In genomic region chr2:26575836-26576564, GRCh38 we compare ENCODE assay signal across 22 cellular contexts.
A peak's percentile ranks its signal among the peaks of the same experiment; 100 is the strongest.
DNase-seq lines count a peak whose midpoint lies in the region; ATAC-seq and TF ChIP-seq lines count a peak whose summit lies in the region.
"Had no signal": no experiment of that assay in that cellular context is flagged by ENCODE, and none has a peak within 500 bp of the region (broad histone marks: within the 10 kb centered on the region; RNA-seq: fewer than 3 reads in every experiment).

No MANE protein-coding gene starts in this region.

- no peak overlapping the region for H3K27ac ChIP-seq in spleen

- no peaks in the 10 kb centered on the region for H3K36me3 ChIP-seq in spleen

- WGBS in spleen, 5 donors, result 84 to 92% (median 87%) methylated on average over 17 of the region's 17 CpGs
- 89 to 91% methylated on average over 17 of the region's 17 CpGs for WGBS in lower leg skin, 2 donors

- H3K36me3 Mint-ChIP-seq in CD14-positive monocyte (no peaks in the 10 kb centered on the region), chondrocyte (ENCODE audit: low read depth) (peaks cover 2% of the 10 kb centered on the region)
- H3K36me3 Mint-ChIP-seq in activated CD4-positive, alpha-beta memory T cell treated with anti-CD3 and anti-CD28 coated beads for 36 hours, result no peaks in the 10 kb centered on the region
- H3K36me3 Mint-ChIP-seq: CD4-positive, CD25-positive, alpha-beta regulatory T cell had no signal

- H3K4me3 Mint-ChIP-seq in CD14-positive monocyte (no peak overlapping the region), chondrocyte (ENCODE audit: unreplicated experiment) (no peak overlapping the region)
- no peak overlapping the region for H3K4me3 Mint-ChIP-seq in activated CD4-positive, alpha-beta memory T cell treated with anti-CD3 and anti-CD28 coated beads for 36 hours
- H3K4me3 Mint-ChIP-seq: CD4-positive, CD25-positive, alpha-beta regulatory T cell had no signal

- DNase-seq in CD14-positive monocyte (ENCODE audit: low spot score), result peak; percentile 30
- DNase-seq in chondrocyte (ENCODE audit: low spot score), result peak; percentile 69
- DNase-seq in mesenteric fat pad (ENCODE audit: low spot score), result peak; percentile 78
- peak; percentile 44 for DNase-seq in spleen
- DNase-seq in activated CD4-positive, alpha-beta memory T cell treated with anti-CD3 and anti-CD28 coated beads for 36 hours, result no peak
- no peak for DNase-seq in lower leg skin (ENCODE audit: low spot score in 2 of 2)
- DNase-seq: CD4-positive, CD25-positive, alpha-beta regulatory T cell; DMS153; GOT3; HCEC 1CT; Kasumi-1; MV-4-11; NCI-H1105; NCI-H1436 treated with DMSO at 0.1 percent for 48 hours; NCI-H1930; NCI-H2107; NCI-H524; NCI-H748 treated with DMSO at 0.1 percent for 48 hours; SK-N-SH had no signal

- H3K9me3 Mint-ChIP-seq in CD14-positive monocyte (no peaks in the 10 kb centered on the region), chondrocyte (ENCODE audit: low read depth) (no peaks in the 10 kb centered on the region)
- H3K9me3 Mint-ChIP-seq in activated CD4-positive, alpha-beta memory T cell treated with anti-CD3 and anti-CD28 coated beads for 36 hours, result no peaks in the 10 kb centered on the region

- no peaks in the 10 kb centered on the region for H3K9me3 ChIP-seq in spleen
- H3K9me3 ChIP-seq: SK-N-SH had no signal

- TF ChIP-seq CTCF in CD14-positive monocyte (IDR thresholded peaks at IDR 0.05), result no peak
- TF ChIP-seq CTCF in chondrocyte (IDR thresholded peaks at IDR 0.05), result no peak
- no peak for TF ChIP-seq CTCF in spleen (IDR thresholded peaks at IDR 0.05 in 8 of 11, conservative IDR thresholded peaks at IDR 0.05 in 3 of 11)
- no peak for TF ChIP-seq CTCF in lower leg skin (IDR thresholded peaks at IDR 0.05)

- H3K27ac Mint-ChIP-seq in CD14-positive monocyte, result peak overlapping the region in 1 of 7 donors; percentile 11
- H3K27ac Mint-ChIP-seq in chondrocyte (ENCODE audit: unreplicated experiment), result no peak overlapping the region
- no peak overlapping the region for H3K27ac Mint-ChIP-seq in activated CD4-positive, alpha-beta memory T cell treated with anti-CD3 and anti-CD28 coated beads for 36 hours
- H3K27ac Mint-ChIP-seq: CD4-positive, CD25-positive, alpha-beta regulatory T cell had no signal

- no peak overlapping the region for H3K4me3 ChIP-seq in spleen
- H3K4me3 ChIP-seq in lower leg skin (ENCODE audit: low read depth, poor library complexity, severe bottlenecking), result no peak overlapping the region
- H3K4me3 ChIP-seq: K562 had no signal

- H3K27me3 Mint-ChIP-seq in CD14-positive monocyte (ENCODE audit: low read depth in 3 of 3) (peaks cover 15 to 34% (median 15%) of the 10 kb centered on the region in 3 donors), chondrocyte (ENCODE audit: low read depth) (peaks cover 54% of the 10 kb centered on the region)
- H3K27me3 Mint-ChIP-seq in activated CD4-positive, alpha-beta memory T cell treated with anti-CD3 and anti-CD28 coated beads for 36 hours, result peaks cover 7% of the 10 kb centered on the region

- CTCF ChIA-PET in activated CD4-positive, alpha-beta memory T cell treated with anti-CD3 and anti-CD28 coated beads for 36 hours (lab: Charles Lee), result interaction anchor here (0.6 to 5.3 kb wide), 3 partner anchors 10 to 318 kb away, joined by 3 to 37 read pairs (median 11); no protein-coding TSS in a partner anchor

- H3K4me1 ChIP-seq in spleen, result peaks cover 0 to 5% (median 2%) of the 10 kb centered on the region in 6 donors

- no peaks in the 10 kb centered on the region for H3K4me1 Mint-ChIP-seq in CD14-positive monocyte
- peaks cover 3% of the 10 kb centered on the region for H3K4me1 Mint-ChIP-seq in chondrocyte (ENCODE audit: low read depth)
- H3K4me1 Mint-ChIP-seq in activated CD4-positive, alpha-beta memory T cell treated with anti-CD3 and anti-CD28 coated beads for 36 hours (ENCODE audit: low read depth), result no peaks in the 10 kb centered on the region

- ATAC-seq in GM19455 (IDR thresholded peaks at IDR 0.05; ENCODE audit: unreplicated experiment), result no peak
- ATAC-seq: K562, PC-3 had no signal

- peaks cover 0 to 62% (median 4%) of the 10 kb centered on the region in 7 donors for H3K27me3 ChIP-seq in spleen (replicated peaks in 1 of 7)

- POLR2A ChIA-PET in activated CD4-positive, alpha-beta memory T cell treated with anti-CD3 and anti-CD28 coated beads for 36 hours (lab: Charles Lee), result no interaction called here

- no peak for TF ChIP-seq POLR2A in spleen (IDR thresholded peaks at IDR 0.05)
- TF ChIP-seq POLR2A in lower leg skin (IDR thresholded peaks at IDR 0.05), result no peak

- intact Hi-C loops in CD14-positive monocyte (cut with micrococcal nuclease) (no loop called here), spleen (cut with DNase I; ENCODE audit: low total_unique reads) (no loop called here), lower leg skin (cut with DNase I; ENCODE audit: low total_unique reads) (loop anchor here (10.0 kb wide), 1 partner anchor 621 kb away; no protein-coding TSS in a partner anchor)
- intact Hi-C loops in activated CD4-positive, alpha-beta memory T cell treated with anti-CD3 and anti-CD28 coated beads for 36 hours (cut with micrococcal nuclease), result no loop called here

Comparison
In these comparisons a context has a peak if more than half of its experiments do, and no peak if none do; other contexts are left out.
1. DNase-seq: peak in CD14-positive monocyte (single experiment), chondrocyte (single experiment), mesenteric fat pad (single experiment) and spleen (single experiment); none in activated CD4-positive, alpha-beta memory T cell treated with anti-CD3 and anti-CD28 coated beads for 36 hours (single experiment) and lower leg skin (0 of 2).